In the genomic region with DNA sequence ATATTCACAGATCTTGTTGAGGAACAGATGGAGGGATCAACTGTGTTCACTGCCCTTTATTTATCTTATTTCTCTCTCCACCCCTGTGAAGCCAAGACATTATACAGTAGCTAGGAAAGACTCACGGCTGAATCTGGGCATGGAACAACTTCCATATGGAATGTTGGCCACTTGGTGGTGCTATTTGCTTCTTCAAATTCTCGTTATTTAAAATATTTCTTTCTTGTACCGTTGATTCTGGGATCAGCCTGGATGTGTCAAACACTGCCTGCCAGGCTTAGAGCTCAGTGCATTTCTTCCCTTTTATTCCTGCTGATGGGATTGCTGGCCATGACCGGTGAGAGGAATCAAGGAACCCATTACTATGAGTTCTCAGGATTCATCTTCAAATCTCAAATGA, we compare ENCODE assay signal across 8 cellular contexts. TPM values are rescaled to one million over a fixed set of nuclear protein-coding genes. Genes with fewer than 3 reads are reported as not detected.
DNase-seq lines count a peak whose midpoint lies in the region; ATAC-seq, FAIRE-seq and TF ChIP-seq lines count a peak whose summit lies in the region.

No MANE protein-coding gene starts in this region.

- H3K4me2 ChIP-seq in OCI-LY1 (ENCODE audit: low read length), result no peak overlapping the region

- no peak overlapping the region for H2AFZ ChIP-seq in OCI-LY1 (ENCODE audit: low read length)

- H3F3A ChIP-seq in OCI-LY1 (ENCODE audit: insufficient read depth, low read length), result no peaks in the 10 kb centered on the region

- 4% methylated on average over 4 of the region's 4 CpGs for WGBS in suprapubic skin

- TF ChIP-seq CTCF in Calu3 (IDR thresholded peaks at IDR 0.05; ENCODE audit: unreplicated experiment) (no peak), HEK293 (tag by site-specific recombination; IDR thresholded peaks at IDR 0.05) (0 out of 2 replicates have a peak, but pooled peaks have one; percentile 34), OCI-LY1 (IDR thresholded peaks at IDR 0.05; ENCODE audit: low read length) (peak; percentile 48; the same call in 1 of the 2 replicates), kidney (IDR thresholded peaks at IDR 0.05; ENCODE audit: borderline replicate concordance, extremely low read depth, insufficient read depth) (peak; percentile 65), suprapubic skin (IDR thresholded peaks at IDR 0.05) (peak; percentile 38 to 64)

- H3K9me3 ChIP-seq in HEK293 (ENCODE audit: control insufficient read depth, insufficient read depth, low read depth, low read length) (no peaks in the 10 kb centered on the region), OCI-LY1 (ENCODE audit: low read length) (no peaks in the 10 kb centered on the region), kidney (ENCODE audit: control insufficient read depth in 1 of 2, low read length in 2 of 2) (no peaks in the 10 kb centered on the region), suprapubic skin (no peaks in the 10 kb centered on the region)

- DNase-seq in Calu3 (peak; percentile 39), kidney (no peak), suprapubic skin (ENCODE audit: low spot score in 2 of 2) (no peak)
- peak; percentile 19 for DNase-seq in central memory CD4-positive, alpha-beta T cell
- DNase-seq in activated CD4-positive, CD25-positive, alpha-beta regulatory T cell treated with anti-CD3 and anti-CD28 coated beads, Interleukin-2, amount 50 U/mL, for 72 hours, result no peak

- H3K27ac Mint-ChIP-seq in Calu3 (ENCODE audit: unreplicated experiment), result no peak overlapping the region

- no peaks in the 10 kb centered on the region for H3K4me1 ChIP-seq in HEK293 (ENCODE audit: control insufficient read depth, insufficient read depth, low read length)
- H3K4me1 ChIP-seq in OCI-LY1 (ENCODE audit: insufficient read depth, low read length, severe bottlenecking), result no peaks in the 10 kb centered on the region
- H3K4me1 ChIP-seq in kidney (ENCODE audit: control insufficient read depth in 1 of 2, insufficient read depth in 1 of 2, low read depth in 1 of 2, low read length in 2 of 2), result no peaks in the 10 kb centered on the region
- H3K4me1 ChIP-seq in suprapubic skin, result no peaks in the 10 kb centered on the region

- H3K36me3 ChIP-seq in HEK293 (ENCODE audit: control insufficient read depth in 2 of 2, insufficient read depth in 1 of 2, low read length in 2 of 2) (no peaks in the 10 kb centered on the region), OCI-LY1 (ENCODE audit: insufficient read depth, low read length) (no peaks in the 10 kb centered on the region), kidney (ENCODE audit: control insufficient read depth in 1 of 2, insufficient read depth in 2 of 2, low read length in 2 of 2) (no peaks in the 10 kb centered on the region), suprapubic skin (no peaks in the 10 kb centered on the region)

- H3K9me2 ChIP-seq in OCI-LY1 (ENCODE audit: low read depth, low read length), result no peaks in the 10 kb centered on the region

- intact Hi-C loops in Calu3 (cut with micrococcal nuclease; ENCODE audit: unreplicated experiment), result loop anchor here (1.0 kb wide), 3 partner anchors 194 to 542 kb away; no protein-coding TSS in a partner anchor
- intact Hi-C loops in kidney (cut with DNase I), result no loop called here

- H3K27me3 ChIP-seq in OCI-LY1 (ENCODE audit: insufficient read depth, low read length) (no peaks in the 10 kb centered on the region), suprapubic skin (no peaks in the 10 kb centered on the region)

- no peak overlapping the region for H3K4me3 Mint-ChIP-seq in Calu3 (ENCODE audit: low read depth, unreplicated experiment)

- POLR2A ChIA-PET in HEK293 (lab: Yijun Ruan, JAX), result no interaction called here

- no peak for TF ChIP-seq POLR2A in suprapubic skin (IDR thresholded peaks at IDR 0.05)

- TF ChIP-seq EP300 in suprapubic skin (IDR thresholded peaks at IDR 0.05), result no peak

- FAIRE-seq in kidney (lab: Jason Lieb, UNC), result peak; percentile 54

- H3K79me2 ChIP-seq in OCI-LY1 (ENCODE audit: insufficient read depth, low read length), result no peaks in the 10 kb centered on the region

- no peaks in the 10 kb centered on the region for H4K20me1 ChIP-seq in OCI-LY1 (ENCODE audit: insufficient read depth, low read length)

- peaks cover 21% of the 10 kb centered on the region for H3K27me3 Mint-ChIP-seq in Calu3 (ENCODE audit: unreplicated experiment)

- CTCF ChIA-PET in Calu3 (lab: Charles Lee), result interaction anchor here (0.6 to 2.7 kb wide), 10 partner anchors 11 to 561 kb away, joined by 3 to 25 read pairs (median 3); partner anchors contain the start of gene SNRK
- CTCF ChIA-PET in HEK293 (lab: Yijun Ruan, JAX), result interaction anchor here (0.6 to 3.9 kb wide), 37 partner anchors 8 to 677 kb away, joined by 3 to 74 read pairs (median 4); no protein-coding TSS in a partner anchor

- ATAC-seq in GM21529 (IDR thresholded peaks at IDR 0.05; ENCODE audit: unreplicated experiment), result no peak

- H3K27ac ChIP-seq in HEK293 (ENCODE audit: extremely low read depth, low read depth, low read length) (no peak overlapping the region), OCI-LY1 (ENCODE audit: low read depth, low read length, poor library complexity, severe bottlenecking) (no peak overlapping the region), kidney (ENCODE audit: low read depth in 2 of 2, low read length in 2 of 2) (no peak overlapping the region), suprapubic skin (no peak overlapping the region)

- no peaks in the 10 kb centered on the region for H3K36me3 Mint-ChIP-seq in Calu3 (ENCODE audit: insufficient read depth, unreplicated experiment)

- H3K4me3 ChIP-seq in HEK293 (ENCODE audit: low read depth, low read length), result no peak overlapping the region
- H3K4me3 ChIP-seq in OCI-LY1 (ENCODE audit: low read depth, low read length, poor library complexity, severe bottlenecking), result no peak overlapping the region
- H3K4me3 ChIP-seq in kidney (ENCODE audit: low read length in 2 of 2), result no peak overlapping the region
- no peak overlapping the region for H3K4me3 ChIP-seq in suprapubic skin

- H3K9ac ChIP-seq in OCI-LY1 (ENCODE audit: low read length), result no peak overlapping the region
- no peak overlapping the region for H3K9ac ChIP-seq in kidney (ENCODE audit: low read length in 2 of 2)

- no peaks in the 10 kb centered on the region for H3K9me3 Mint-ChIP-seq in Calu3 (ENCODE audit: low read depth, unreplicated experiment)

- BruUV-seq in Calu3 (replicated peaks; lab: Mats Ljungman, UMichigan), result no TSS peak

- H3K4me1 Mint-ChIP-seq in Calu3 (ENCODE audit: low read depth, unreplicated experiment), result no peaks in the 10 kb centered on the region

TF ChIP-seq in HEK293, 187 proteins besides CTCF, POLR2A, EP300 and RAD21:
- TF ChIP-seq ZNF37A (tag by site-specific recombination; IDR thresholded peaks at IDR 0.05), result no peak
- peak; percentile 62; the same call in 1 of the 2 replicates for TF ChIP-seq ZBTB17 (tag by site-specific recombination; IDR thresholded peaks at IDR 0.05)
- TF ChIP-seq ZNF654 (tag by site-specific recombination; IDR thresholded peaks at IDR 0.05; ENCODE audit: low read depth), result peak; percentile 70
- no peak for TF ChIP-seq OVOL3 (tag by site-specific recombination; IDR thresholded peaks at IDR 0.05)

RNA-seq across cellular contexts. Expression of gene GASK1A, which starts 17.5 kb away (rescaled TPM):
- 1.6 and 2.3 TPM in 2 replicates for total RNA-seq in Calu3 (2022)
- 7.3 TPM for total RNA-seq in kidney
- polyA plus RNA-seq in kidney (ENCODE audit: insufficient read depth, low read depth, low replicate concordance), result 2.3 TPM
- total RNA-seq in suprapubic skin, result 1 to 10 TPM; 1.5 to 8.2 (median 3.2) TPM

RNA-seq across cellular contexts. Expression of gene ZNF662, which starts 55.7 kb away (rescaled TPM):
- total RNA-seq in Calu3 (2022) (1.1 and 1.2 TPM in 2 replicates), kidney (12.8 TPM), suprapubic skin (10 to 100 TPM; 12.7 to 34.4 (median 12.9) TPM)
- polyA plus RNA-seq in kidney (ENCODE audit: insufficient read depth, low read depth, low replicate concordance), result 4.9 TPM

Comparison
In these comparisons a context has a peak if more than half of its experiments do, and no peak if none do; other contexts are left out.
1. DNase-seq: peak in Calu3 (single experiment) and central memory CD4-positive, alpha-beta T cell (single experiment); none in kidney (single experiment), suprapubic skin (0 of 2) and activated CD4-positive, CD25-positive, alpha-beta regulatory T cell treated with anti-CD3 and anti-CD28 coated beads, Interleukin-2, amount 50 U/mL, for 72 hours (single experiment).